8 cellular contexts compared by ENCODE assay signal in genomic region chr11:124329787-124330478, GRCh38. TPM values are rescaled to one million over a fixed set of nuclear protein-coding genes. Genes with fewer than 3 reads are reported as not detected.
DNase-seq lines count a peak whose midpoint lies in the region; ATAC-seq and TF ChIP-seq lines count a peak whose summit lies in the region.

No MANE protein-coding gene starts in this region.

- H3K27ac ChIP-seq in RWPE2 (ENCODE audit: poor library complexity, severe bottlenecking) (no peak overlapping the region), neural progenitor cell (no peak overlapping the region), testis (no peak overlapping the region), upper lobe of left lung (no peak overlapping the region)

- H3K9me3 Mint-ChIP-seq in neural progenitor cell: no peaks in the 10 kb centered on the region

- no peak overlapping the region for H3K4me3 ChIP-seq in RWPE2 (ENCODE audit: severe bottlenecking)
- no peak overlapping the region for H3K4me3 ChIP-seq in neural progenitor cell
- no peak overlapping the region for H3K4me3 ChIP-seq in testis
- no peak overlapping the region for H3K4me3 ChIP-seq in upper lobe of left lung

- 79 to 81% methylated on average over 2 of the region's 2 CpGs for WGBS in testis, 2 donors
- 45 to 55% methylated on average over 2 of the region's 2 CpGs for WGBS in upper lobe of left lung, 2 donors

- ATAC-seq in GM19328 (IDR thresholded peaks at IDR 0.05; ENCODE audit: unreplicated experiment) (peak; percentile 94), HG03045 (IDR thresholded peaks at IDR 0.05; ENCODE audit: unreplicated experiment) (peak; percentile 64), RWPE2 (ENCODE audit: low read depth) (no peak), upper lobe of left lung (ENCODE audit: low FRiP score in 2 of 2) (no peak)

- H3K27me3 Mint-ChIP-seq in neural progenitor cell (ENCODE audit: insufficient read depth, low read depth): no peaks in the 10 kb centered on the region

- no peak overlapping the region for H3K27ac Mint-ChIP-seq in neural progenitor cell

- H3K36me3 Mint-ChIP-seq in neural progenitor cell: no peaks in the 10 kb centered on the region

- no peaks in the 10 kb centered on the region for H3K4me1 ChIP-seq in RWPE2 (ENCODE audit: insufficient read depth, poor library complexity, severe bottlenecking)
- H3K4me1 ChIP-seq in neural progenitor cell: no peaks in the 10 kb centered on the region
- no peaks in the 10 kb centered on the region for H3K4me1 ChIP-seq in testis
- no peaks in the 10 kb centered on the region for H3K4me1 ChIP-seq in upper lobe of left lung

- peak overlapping the region; percentile 31 for H2AFZ ChIP-seq in neural progenitor cell (replicated peaks)

- no peak overlapping the region for H3K4me3 Mint-ChIP-seq in neural progenitor cell

- H3K36me3 ChIP-seq in RWPE2 (ENCODE audit: low read depth) (no peaks in the 10 kb centered on the region), neural progenitor cell (no peaks in the 10 kb centered on the region), testis (ENCODE audit: low read depth, missing control alignments) (no peaks in the 10 kb centered on the region), upper lobe of left lung (no peaks in the 10 kb centered on the region)

- TF ChIP-seq POLR2A in testis (IDR thresholded peaks at IDR 0.05) (no peak), upper lobe of left lung (IDR thresholded peaks at IDR 0.05) (no peak)

- DNase-seq in RWPE2 (ENCODE audit: low spot score) (no peak), neural progenitor cell (ENCODE audit: low spot score) (no peak), amygdala (lab: John Stamatoyannopoulos, UW) (no peak), testis (no peak), posterior vena cava (ENCODE audit: low spot score) (no peak), upper lobe of left lung (no peak)

- no peaks in the 10 kb centered on the region for H3F3A ChIP-seq in neural progenitor cell (ENCODE audit: low read depth)

- H3K4me1 Mint-ChIP-seq in neural progenitor cell: no peaks in the 10 kb centered on the region

- H3K79me2 ChIP-seq in neural progenitor cell (ENCODE audit: low read depth): no peaks in the 10 kb centered on the region

- TF ChIP-seq EP300 in upper lobe of left lung (IDR thresholded peaks at IDR 0.05): no peak

- intact Hi-C loops in testis (cut with DNase I; ENCODE audit: low total_unique reads) (no loop called here), posterior vena cava (cut with DNase I) (no loop called here)

- H3K9ac ChIP-seq in neural progenitor cell: no peak overlapping the region

- TF ChIP-seq CTCF in RWPE2 (IDR thresholded peaks at IDR 0.05; ENCODE audit: poor library complexity, severe bottlenecking) (peak; percentile 4), neural progenitor cell (IDR thresholded peaks at IDR 0.05) (no peak), testis (IDR thresholded peaks at IDR 0.05) (no peak), upper lobe of left lung (IDR thresholded peaks at IDR 0.05) (no peak)

- H4K20me1 ChIP-seq in neural progenitor cell (ENCODE audit: low read depth): no peaks in the 10 kb centered on the region

- H3K9me3 ChIP-seq in RWPE2 (ENCODE audit: severe bottlenecking) (no peaks in the 10 kb centered on the region), neural progenitor cell (ENCODE audit: low read depth) (no peaks in the 10 kb centered on the region), testis (no peaks in the 10 kb centered on the region), upper lobe of left lung (no peaks in the 10 kb centered on the region)

- H3K27me3 ChIP-seq in RWPE2 (ENCODE audit: insufficient read depth, poor library complexity, severe bottlenecking) (peaks cover 25% of the 10 kb centered on the region), neural progenitor cell (no peaks in the 10 kb centered on the region), testis (no peaks in the 10 kb centered on the region), upper lobe of left lung (no peaks in the 10 kb centered on the region)

- no peak overlapping the region for H3K4me2 ChIP-seq in neural progenitor cell

RNA-seq across cellular contexts. Expression of gene OR8D2, which starts 9.9 kb away (rescaled TPM):
- not detected in 2 replicates for total RNA-seq in neural progenitor cell (ENCODE audit: low replicate concordance)
- total RNA-seq in testis: not detected
- not detected for polyA plus RNA-seq in testis (ENCODE audit: insufficient read depth, low read depth, low replicate concordance)
- total RNA-seq in posterior vena cava: not detected
- not detected for total RNA-seq in upper lobe of left lung

RNA-seq across cellular contexts. Expression of gene OR8D1, which starts 16.2 kb away (rescaled TPM):
- total RNA-seq in neural progenitor cell (ENCODE audit: low replicate concordance): not detected in 2 replicates
- not detected for total RNA-seq in testis
- not detected for polyA plus RNA-seq in testis (ENCODE audit: insufficient read depth, low read depth, low replicate concordance)
- not detected for total RNA-seq in posterior vena cava
- total RNA-seq in upper lobe of left lung: not detected

RNA-seq across cellular contexts. Expression of gene OR8B2, which starts 54.4 kb away (rescaled TPM):
- not detected in 2 replicates for total RNA-seq in neural progenitor cell (ENCODE audit: low replicate concordance)
- total RNA-seq in testis: not detected
- 1.0 TPM for polyA plus RNA-seq in testis (ENCODE audit: insufficient read depth, low read depth, low replicate concordance)
- total RNA-seq in posterior vena cava: not detected
- not detected for total RNA-seq in upper lobe of left lung

Comparison
In these comparisons a context has a peak if more than half of its experiments do, and no peak if none do; other contexts are left out.
1. ATAC-seq: peak in GM19328 (single experiment) and HG03045 (single experiment); none in RWPE2 (single experiment) and upper lobe of left lung (0 of 2).